ENCODE assay signal across 25 cellular contexts in the genomic region with DNA sequence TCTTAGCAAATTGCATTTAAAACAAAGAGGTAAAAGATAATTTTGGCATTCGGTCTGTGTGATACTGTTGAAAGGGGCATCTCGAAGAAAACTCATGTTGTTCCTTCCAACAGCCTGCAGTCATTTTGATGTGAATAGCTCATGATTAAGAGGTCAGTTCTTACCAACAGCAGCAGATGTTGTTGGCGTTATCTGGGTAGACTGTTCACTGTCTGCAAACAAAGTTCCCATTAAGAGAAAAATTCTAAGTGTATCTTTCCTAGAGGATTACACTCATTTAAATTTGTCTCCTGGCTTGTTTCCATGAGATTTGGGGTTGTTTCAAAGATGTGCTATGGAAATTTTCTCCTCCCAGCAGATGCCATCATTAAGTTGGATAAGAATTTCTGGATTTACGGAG.
"Had no signal": no experiment of that assay in that cellular context is flagged by ENCODE, and none has a peak within 500 bp of the region (broad histone marks: within the 10 kb centered on the region; RNA-seq: fewer than 3 reads in every experiment).

No MANE protein-coding gene starts in this region.

- H3K4me3 ChIP-seq: cardiac muscle cell, SJSA1 had no signal

- FAIRE-seq: RCC 7860, TTC549 had no signal

- H3K27me3 ChIP-seq: brain microvascular endothelial cell, cardiac muscle cell, SJSA1 had no signal

- H3K27ac ChIP-seq: brain microvascular endothelial cell, cardiac muscle cell, KMS-11, SJSA1 had no signal

- ATAC-seq: activated T-helper 17 cell treated with anti-CD3 and anti-CD28 coated beads, Interleukin-2, amount 50 U/mL, for 72 hours; PC-3 had no signal

- H3K4me2 ChIP-seq: KMS-11 had no signal

- H3K4me1 ChIP-seq: SJSA1 had no signal

- DNase-seq: activated CD4-positive, alpha-beta memory T cell treated with anti-CD3 and anti-CD28 coated beads, Interleukin-2, amount 10 ng/mL, durations not matched to agents 7 days and 5 days; activated CD4-positive, alpha-beta T cell treated with anti-CD3 and anti-CD28 coated beads, Interleukin-2, amount 10 ng/mL, durations not matched to agents 7 days and 5 days; activated CD4-positive, CD25-positive, alpha-beta regulatory T cell; activated gamma-delta T cell; activated naive CD4-positive, alpha-beta T cell treated with anti-CD3 and anti-CD28 coated beads for 36 hours; activated naive CD8-positive, alpha-beta T cell treated with anti-CD3 and anti-CD28 coated beads for 36 hours; activated T-cell treated with anti-CD3 and anti-CD28 coated beads for 4 hours; activated T-cell treated with anti-CD3 and anti-CD28 coated beads, Interleukin-2, amount 50 U/mL, for 48 hours; brain microvascular endothelial cell; NCI-H1105; NCI-H1436; NCI-H1694 treated with DMSO at 0.1 percent for 48 hours; NCI-H2029 treated with DMSO at 0.1 percent for 48 hours; NCI-H446; NCI-H526 treated with DMSO at 0.1 percent for 48 hours; PC-3; SHP77; T-helper 2 cell; T1000 had no signal

- H3K9ac ChIP-seq: KMS-11 had no signal

- H3K9me3 ChIP-seq: SJSA1 had no signal

- H3K36me3 ChIP-seq: brain microvascular endothelial cell, cardiac muscle cell, SJSA1 had no signal
